1 cellular context compared by ENCODE assay signal in genomic region chr16:69867796-69868565, GRCh38.
TF ChIP-seq lines count a peak whose summit lies in the region.

No MANE protein-coding gene starts in this region.

TF ChIP-seq in GM23338, 12 proteins besides CTCF, POLR2A, EP300 and RAD21 (continued from another document):
- TF ChIP-seq, protein P1, sequence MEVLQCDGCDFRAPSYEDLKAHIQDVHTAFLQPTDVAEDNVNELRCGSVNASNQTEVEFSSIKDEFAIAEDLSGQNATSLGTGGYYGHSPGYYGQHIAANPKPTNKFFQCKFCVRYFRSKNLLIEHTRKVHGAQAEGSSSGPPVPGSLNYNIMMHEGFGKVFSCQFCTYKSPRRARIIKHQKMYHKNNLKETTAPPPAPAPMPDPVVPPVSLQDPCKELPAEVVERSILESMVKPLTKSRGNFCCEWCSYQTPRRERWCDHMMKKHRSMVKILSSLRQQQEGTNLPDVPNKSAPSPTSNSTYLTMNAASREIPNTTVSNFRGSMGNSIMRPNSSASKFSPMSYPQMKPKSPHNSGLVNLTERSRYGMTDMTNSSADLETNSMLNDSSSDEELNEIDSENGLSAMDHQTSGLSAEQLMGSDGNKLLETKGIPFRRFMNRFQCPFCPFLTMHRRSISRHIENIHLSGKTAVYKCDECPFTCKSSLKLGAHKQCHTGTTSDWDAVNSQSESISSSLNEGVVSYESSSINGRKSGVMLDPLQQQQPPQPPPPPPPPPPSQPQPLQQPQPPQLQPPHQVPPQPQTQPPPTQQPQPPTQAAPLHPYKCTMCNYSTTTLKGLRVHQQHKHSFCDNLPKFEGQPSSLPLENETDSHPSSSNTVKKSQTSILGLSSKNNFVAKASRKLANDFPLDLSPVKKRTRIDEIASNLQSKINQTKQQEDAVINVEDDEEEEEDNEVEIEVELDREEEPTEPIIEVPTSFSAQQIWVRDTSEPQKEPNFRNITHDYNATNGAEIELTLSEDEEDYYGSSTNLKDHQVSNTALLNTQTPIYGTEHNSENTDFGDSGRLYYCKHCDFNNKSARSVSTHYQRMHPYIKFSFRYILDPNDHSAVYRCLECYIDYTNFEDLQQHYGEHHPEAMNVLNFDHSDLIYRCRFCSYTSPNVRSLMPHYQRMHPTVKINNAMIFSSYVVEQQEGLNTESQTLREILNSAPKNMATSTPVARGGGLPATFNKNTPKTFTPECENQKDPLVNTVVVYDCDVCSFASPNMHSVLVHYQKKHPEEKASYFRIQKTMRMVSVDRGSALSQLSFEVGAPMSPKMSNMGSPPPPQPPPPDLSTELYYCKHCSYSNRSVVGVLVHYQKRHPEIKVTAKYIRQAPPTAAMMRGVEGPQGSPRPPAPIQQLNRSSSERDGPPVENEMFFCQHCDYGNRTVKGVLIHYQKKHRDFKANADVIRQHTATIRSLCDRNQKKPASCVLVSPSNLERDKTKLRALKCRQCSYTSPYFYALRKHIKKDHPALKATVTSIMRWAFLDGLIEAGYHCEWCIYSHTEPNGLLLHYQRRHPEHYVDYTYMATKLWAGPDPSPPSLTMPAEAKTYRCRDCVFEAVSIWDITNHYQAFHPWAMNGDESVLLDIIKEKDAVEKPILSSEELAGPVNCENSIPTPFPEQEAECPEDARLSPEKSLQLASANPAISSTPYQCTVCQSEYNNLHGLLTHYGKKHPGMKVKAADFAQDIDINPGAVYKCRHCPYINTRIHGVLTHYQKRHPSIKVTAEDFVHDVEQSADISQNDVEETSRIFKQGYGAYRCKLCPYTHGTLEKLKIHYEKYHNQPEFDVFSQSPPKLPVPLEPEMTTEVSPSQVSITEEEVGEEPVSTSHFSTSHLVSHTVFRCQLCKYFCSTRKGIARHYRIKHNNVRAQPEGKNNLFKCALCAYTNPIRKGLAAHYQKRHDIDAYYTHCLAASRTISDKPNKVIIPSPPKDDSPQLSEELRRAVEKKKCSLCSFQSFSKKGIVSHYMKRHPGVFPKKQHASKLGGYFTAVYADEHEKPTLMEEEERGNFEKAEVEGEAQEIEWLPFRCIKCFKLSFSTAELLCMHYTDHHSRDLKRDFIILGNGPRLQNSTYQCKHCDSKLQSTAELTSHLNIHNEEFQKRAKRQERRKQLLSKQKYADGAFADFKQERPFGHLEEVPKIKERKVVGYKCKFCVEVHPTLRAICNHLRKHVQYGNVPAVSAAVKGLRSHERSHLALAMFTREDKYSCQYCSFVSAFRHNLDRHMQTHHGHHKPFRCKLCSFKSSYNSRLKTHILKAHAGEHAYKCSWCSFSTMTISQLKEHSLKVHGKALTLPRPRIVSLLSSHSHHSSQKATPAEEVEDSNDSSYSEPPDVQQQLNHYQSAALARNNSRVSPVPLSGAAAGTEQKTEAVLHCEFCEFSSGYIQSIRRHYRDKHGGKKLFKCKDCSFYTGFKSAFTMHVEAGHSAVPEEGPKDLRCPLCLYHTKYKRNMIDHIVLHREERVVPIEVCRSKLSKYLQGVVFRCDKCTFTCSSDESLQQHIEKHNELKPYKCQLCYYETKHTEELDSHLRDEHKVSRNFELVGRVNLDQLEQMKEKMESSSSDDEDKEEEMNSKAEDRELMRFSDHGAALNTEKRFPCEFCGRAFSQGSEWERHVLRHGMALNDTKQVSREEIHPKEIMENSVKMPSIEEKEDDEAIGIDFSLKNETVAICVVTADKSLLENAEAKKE (CRISPR knock-in tag; IDR thresholded peaks at IDR 0.05) = no peak
- no peak for TF ChIP-seq STAT1 (IDR thresholded peaks at IDR 0.05; ENCODE audit: unreplicated experiment)
- no peak for TF ChIP-seq POLR2AphosphoS5 (IDR thresholded peaks at IDR 0.05; ENCODE audit: low read depth)
- no peak for TF ChIP-seq EZH2phosphoT487 (IDR thresholded peaks at IDR 0.05; ENCODE audit: unreplicated experiment)
- TF ChIP-seq CREB1 (CRISPR knock-in tag; IDR thresholded peaks at IDR 0.05; ENCODE audit: low read depth) = no peak
- TF ChIP-seq REST (IDR thresholded peaks at IDR 0.05; ENCODE audit: unreplicated experiment) = no peak
- TF ChIP-seq NANOG (IDR thresholded peaks at IDR 0.05; ENCODE audit: borderline replicate concordance) = no peak
- TF ChIP-seq, protein P2, sequence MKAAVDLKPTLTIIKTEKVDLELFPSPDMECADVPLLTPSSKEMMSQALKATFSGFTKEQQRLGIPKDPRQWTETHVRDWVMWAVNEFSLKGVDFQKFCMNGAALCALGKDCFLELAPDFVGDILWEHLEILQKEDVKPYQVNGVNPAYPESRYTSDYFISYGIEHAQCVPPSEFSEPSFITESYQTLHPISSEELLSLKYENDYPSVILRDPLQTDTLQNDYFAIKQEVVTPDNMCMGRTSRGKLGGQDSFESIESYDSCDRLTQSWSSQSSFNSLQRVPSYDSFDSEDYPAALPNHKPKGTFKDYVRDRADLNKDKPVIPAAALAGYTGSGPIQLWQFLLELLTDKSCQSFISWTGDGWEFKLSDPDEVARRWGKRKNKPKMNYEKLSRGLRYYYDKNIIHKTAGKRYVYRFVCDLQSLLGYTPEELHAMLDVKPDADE (IDR thresholded peaks at IDR 0.05) = no peak
- TF ChIP-seq ZNF331 (CRISPR knock-in tag; IDR thresholded peaks at IDR 0.05; ENCODE audit: low read depth) = no peak
- no peak for TF ChIP-seq JUNB (IDR thresholded peaks at IDR 0.05; ENCODE audit: unreplicated experiment)
